In genomic region chr5:180809403-180810209, GRCh38 we compare ENCODE assay signal across 8 cellular contexts. TPM values are rescaled to one million over a fixed set of nuclear protein-coding genes. Genes with fewer than 3 reads are reported as not detected.
A peak's percentile ranks its signal among the peaks of the same experiment; 100 is the strongest.
DNase-seq lines count a peak whose midpoint lies in the region; FAIRE-seq and TF ChIP-seq lines count a peak whose summit lies in the region.

No MANE protein-coding gene starts in this region.

- no peak overlapping the region for H2BK120ac ChIP-seq in neuronal stem cell (ENCODE audit: low read depth, low read length)

- CTCF ChIA-PET in RWPE1 (lab: Yijun Ruan, JAX): no interaction called here

- 100% methylated on average over 1 of the region's 40 CpGs; no CpG with 5 or more reads in 1 of the 2 donors for WGBS in neuronal stem cell (ENCODE audit: extremely low coverage in 2 of 2, insufficient read length in 2 of 2, insufficient replicate concordance in 1 of 2), 2 donors

- peak overlapping the region; percentile 99 for H3K18ac ChIP-seq in neuronal stem cell (ENCODE audit: low read length)

- TF ChIP-seq CTCF in LNCaP clone FGC (IDR thresholded peaks at IDR 0.05; ENCODE audit: control insufficient read depth, extremely low read depth, insufficient read depth) (no peak), RWPE1 (conservative IDR thresholded peaks at IDR 0.05; ENCODE audit: low read depth) (no peak)

- H3K9me3 ChIP-seq in ES-I3 (ENCODE audit: control insufficient read depth, insufficient read depth, low read length) (no peaks in the 10 kb centered on the region; the same call in 1 of the 2 replicates), neuronal stem cell (replicated peaks in 1 of 2; ENCODE audit: control insufficient read depth in 2 of 2, insufficient read depth in 1 of 2, low read depth in 1 of 2, low read length in 2 of 2) (no peaks in the 10 kb centered on the region)

- H3K27ac ChIP-seq in RWPE1: peak overlapping the region; percentile 97
- H3K27ac ChIP-seq in neuronal stem cell (replicated peaks; ENCODE audit: low read length): peak overlapping the region; percentile 99

- H4K8ac ChIP-seq in neuronal stem cell (ENCODE audit: low read depth, low read length): no peak overlapping the region

- peak overlapping the region; percentile 98 for H2BK5ac ChIP-seq in neuronal stem cell (ENCODE audit: low read length)

- H3K4ac ChIP-seq in neuronal stem cell (ENCODE audit: low read length): no peak overlapping the region

- peak; percentile 98 for DNase-seq in H7
- peak; percentile 75 for DNase-seq in LNCaP clone FGC (ENCODE audit: low read depth)
- DNase-seq in RWPE1 (ENCODE audit: low spot score): peak; percentile 97
- peak; percentile 84 for DNase-seq in activated naive CD4-positive, alpha-beta T cell treated with Interleukin-2 at 50 U/mL for 16 hours
- DNase-seq in frontal cortex (ENCODE audit: low spot score in 2 of 2): peak; percentile 89 to 93
- peak; percentile 81 for DNase-seq in neuronal stem cell (ENCODE audit: low spot score)
- DNase-seq in superior temporal gyrus (ENCODE audit: extremely low spot score): peak; percentile 88

- H3K79me1 ChIP-seq in neuronal stem cell (ENCODE audit: low read depth, low read length): no peaks in the 10 kb centered on the region

- H3K36me3 ChIP-seq in ES-I3 (ENCODE audit: insufficient read depth, low read length) (no peaks in the 10 kb centered on the region), H7 (replicated peaks; ENCODE audit: control insufficient read depth, insufficient read depth, low read length) (no peaks in the 10 kb centered on the region; the same call in 1 of the 2 replicates), neuronal stem cell (replicated peaks in 1 of 2; ENCODE audit: control insufficient read depth in 2 of 2, insufficient read depth in 2 of 2, low read length in 2 of 2) (peaks cover 2 to 21% of the 10 kb centered on the region in 2 donors)

- no peak overlapping the region for H2BK12ac ChIP-seq in neuronal stem cell (ENCODE audit: low read length)

- POLR2A ChIA-PET in RWPE1 (lab: Yijun Ruan, JAX; ENCODE audit: low non-redundant PET): no interaction called here

- H3K9ac ChIP-seq in ES-I3 (ENCODE audit: low read depth, low read length): peak overlapping the region; percentile 97
- H3K9ac ChIP-seq in neuronal stem cell (ENCODE audit: low read depth, low read length, poor library complexity): peak overlapping the region; percentile 99

- no peak overlapping the region for H2BK15ac ChIP-seq in neuronal stem cell (ENCODE audit: low read length)

- peaks cover 12% of the 10 kb centered on the region; the same call in 1 of the 2 replicates for H3K4me1 ChIP-seq in ES-I3 (ENCODE audit: insufficient read depth, low read length)
- peaks cover 12 to 23% of the 10 kb centered on the region in 2 donors for H3K4me1 ChIP-seq in neuronal stem cell (ENCODE audit: control insufficient read depth in 2 of 2, insufficient read depth in 1 of 2, low read depth in 1 of 2, low read length in 2 of 2)

- H3K4me3 ChIP-seq in H7 (ENCODE audit: insufficient read depth, low read depth, low read length) (peak overlapping the region; percentile 65), LNCaP clone FGC (ENCODE audit: low read depth, low read length) (peak overlapping the region; percentile 71), neuronal stem cell (ENCODE audit: low read length in 2 of 2) (peak overlapping the region; percentile 94 to 95)

- peak overlapping the region; percentile 99 for H3K23ac ChIP-seq in neuronal stem cell (ENCODE audit: low read depth, low read length, poor library complexity)

- H3K4me2 ChIP-seq in neuronal stem cell (ENCODE audit: insufficient read depth, low read length, poor library complexity, severe bottlenecking): peak overlapping the region; percentile 70

- no peak overlapping the region for H4K91ac ChIP-seq in neuronal stem cell (ENCODE audit: low read depth, low read length, poor library complexity)

- H2AK5ac ChIP-seq in neuronal stem cell (ENCODE audit: low read depth, low read length): no peak overlapping the region

- no peak for FAIRE-seq in frontal cortex (lab: Jason Lieb, UNC)

- peak overlapping the region; percentile 100 for H2AFZ ChIP-seq in neuronal stem cell (ENCODE audit: low read length)

- H3K27me3 ChIP-seq in H7 (ENCODE audit: control insufficient read depth, insufficient read depth, low read length) (no peaks in the 10 kb centered on the region), neuronal stem cell (ENCODE audit: control insufficient read depth in 3 of 3, insufficient read depth in 3 of 3, low read depth in 1 of 3, low read length in 3 of 3) (no peaks in the 10 kb centered on the region)

- no peak overlapping the region for H3K14ac ChIP-seq in neuronal stem cell (ENCODE audit: low read length)

RNA-seq across cellular contexts. Expression of gene MGAT1, which starts 7.0 kb away (rescaled TPM):
- total RNA-seq in H7 (2014; rRNA removed; shearing (Covaris generic)): 76.1 and 77.8 TPM in 2 replicates
- total RNA-seq in frontal cortex: 19.6 TPM
- 43.6 TPM for polyA plus RNA-seq in neuronal stem cell (2013, experiment 1 of 2)
- 43.0 TPM for polyA plus RNA-seq in neuronal stem cell (2013, experiment 2 of 2)

RNA-seq across cellular contexts. Expression of gene ZFP62, which starts 51.5 kb away (rescaled TPM):
- total RNA-seq in H7 (2014; rRNA removed; shearing (Covaris generic)): 20.6 and 31.1 TPM in 2 replicates
- total RNA-seq in frontal cortex: 57.5 TPM
- 36.6 TPM for polyA plus RNA-seq in neuronal stem cell (2013, experiment 1 of 2)
- polyA plus RNA-seq in neuronal stem cell (2013, experiment 2 of 2): 36.1 TPM

Comparison
In these comparisons a context has a peak if more than half of its experiments do, and no peak if none do; other contexts are left out.
1. Peak in every context shown above with its lines: DNase-seq, H3K4me3 ChIP-seq and H3K27ac ChIP-seq.